20 cellular contexts compared by ENCODE assay signal in the genomic region with DNA sequence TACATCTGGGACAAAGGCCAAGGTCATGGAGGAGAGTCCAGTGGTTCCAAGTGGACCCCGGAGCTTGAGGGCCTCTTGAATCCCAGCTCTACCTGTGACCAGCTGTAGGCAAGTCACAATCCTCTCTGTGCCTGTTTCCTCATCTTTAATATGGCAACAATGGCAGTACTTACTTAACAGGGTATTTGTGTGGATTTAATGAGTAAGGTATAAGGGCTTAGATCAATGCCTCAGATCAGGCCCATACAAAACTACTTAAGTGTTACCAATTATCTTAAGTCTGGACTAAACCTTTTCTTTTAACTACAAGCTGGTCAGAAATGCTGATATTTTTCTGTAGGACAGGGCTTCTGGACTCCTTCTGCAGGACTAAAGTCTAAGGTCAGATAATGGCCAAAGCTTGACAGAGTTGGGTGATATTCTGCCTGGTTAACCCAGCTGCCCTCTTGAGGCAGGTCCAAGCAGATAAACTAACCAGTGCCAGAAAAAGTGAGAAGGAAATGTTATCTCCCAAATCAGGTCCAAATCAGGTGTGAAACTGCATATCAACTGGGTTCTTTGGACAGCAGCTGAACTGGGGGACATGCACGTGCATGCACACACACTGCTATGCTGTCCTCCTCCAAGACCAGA. TPM values are rescaled to one million over a fixed set of nuclear protein-coding genes. Genes with fewer than 3 reads are reported as not detected.
DNase-seq lines count a peak whose midpoint lies in the region; ATAC-seq and TF ChIP-seq lines count a peak whose summit lies in the region.
"Had no signal": no experiment of that assay in that cellular context is flagged by ENCODE, and none has a peak within 500 bp of the region (broad histone marks: within the 10 kb centered on the region; RNA-seq: fewer than 3 reads in every experiment).

No MANE protein-coding gene starts in this region.

- H3K4me3 Mint-ChIP-seq in Caco-2 (ENCODE audit: unreplicated experiment): peak overlapping the region; percentile 76
- peak overlapping the region; percentile 76 for H3K4me3 Mint-ChIP-seq in endodermal cell
- peak overlapping the region; percentile 75 for H3K4me3 Mint-ChIP-seq in mesothelial cell of epicardium
- H3K4me3 Mint-ChIP-seq: activated CD4-positive, alpha-beta memory T cell treated with anti-CD3 and anti-CD28 coated beads for 36 hours; HFFc6; natural killer cell had no signal

- H3K27me3 Mint-ChIP-seq in Caco-2 (ENCODE audit: insufficient read depth, unreplicated experiment) (peaks cover 2% of the 10 kb centered on the region), endodermal cell (ENCODE audit: insufficient read depth) (peaks cover 15% of the 10 kb centered on the region), mesothelial cell of epicardium (ENCODE audit: low read depth) (peaks cover 8% of the 10 kb centered on the region)

- H3K27ac Mint-ChIP-seq in Caco-2 (ENCODE audit: unreplicated experiment) (no peak overlapping the region), endodermal cell (no peak overlapping the region), mesothelial cell of epicardium (no peak overlapping the region)
- H3K27ac Mint-ChIP-seq: activated CD4-positive, alpha-beta memory T cell treated with anti-CD3 and anti-CD28 coated beads for 36 hours; activated naive CD8-positive, alpha-beta T cell; activated T-cell treated with anti-CD3 and anti-CD28 coated beads, Interleukin-2, amount 50 U/mL, for 72 hours; HFFc6; natural killer cell had no signal

- POLR2A ChIA-PET in Caco-2 (lab: Charles Lee): no interaction called here

- H3K4me1 ChIP-seq in Caco-2: peaks cover 19% of the 10 kb centered on the region
- H3K4me1 ChIP-seq in endodermal cell (ENCODE audit: control insufficient read depth, insufficient read depth, low read length): peaks cover 8% of the 10 kb centered on the region
- peaks cover 11 to 26% of the 10 kb centered on the region in 2 donors for H3K4me1 ChIP-seq in uterus
- peaks cover 24 to 81% (median 70%) of the 10 kb centered on the region in 4 donors for H3K4me1 ChIP-seq in esophagus muscularis mucosa

- H3K4me1 Mint-ChIP-seq in Caco-2 (ENCODE audit: low read depth, unreplicated experiment) (peaks cover 27% of the 10 kb centered on the region), endodermal cell (peaks cover 30% of the 10 kb centered on the region), mesothelial cell of epicardium (peaks cover 60% of the 10 kb centered on the region)

- H3K36me3 Mint-ChIP-seq in Caco-2 (ENCODE audit: insufficient read depth, unreplicated experiment) (peaks cover 9% of the 10 kb centered on the region), endodermal cell (ENCODE audit: low read depth) (peaks cover 3% of the 10 kb centered on the region), mesothelial cell of epicardium (peaks cover 2% of the 10 kb centered on the region)
- H3K36me3 Mint-ChIP-seq: activated CD4-positive, alpha-beta memory T cell treated with anti-CD3 and anti-CD28 coated beads for 36 hours; activated naive CD8-positive, alpha-beta T cell; natural killer cell had no signal

- BruUV-seq in Caco-2 (replicated peaks; lab: Mats Ljungman, UMichigan): TSS peak; percentile 47

- TF ChIP-seq EP300 in esophagus muscularis mucosa (IDR thresholded peaks at IDR 0.05): no peak

- TF ChIP-seq CTCF in Caco-2 (IDR thresholded peaks at IDR 0.05; ENCODE audit: insufficient read depth in 1 of 2, low read depth in 1 of 2, low read length in 1 of 2, severe bottlenecking in 1 of 2, unreplicated experiment in 1 of 2) (peak in 1 of 2 experiments; percentile 57), LNCaP clone FGC (IDR thresholded peaks at IDR 0.05; ENCODE audit: control insufficient read depth, extremely low read depth, insufficient read depth) (0 out of 2 replicates have a peak, but pooled peaks have one; percentile 2), endodermal cell (conservative IDR thresholded peaks at IDR 0.05) (peak; percentile 58), mesothelial cell of epicardium (IDR thresholded peaks at IDR 0.05; ENCODE audit: unreplicated experiment) (no peak), uterus (IDR thresholded peaks at IDR 0.05) (peak in 1 of 4 experiments; percentile 11), esophagus muscularis mucosa (IDR thresholded peaks at IDR 0.05) (peak in 1 of 3 experiments; percentile 12)

- H3K9me3 ChIP-seq in Caco-2: no peaks in the 10 kb centered on the region
- H3K9me3 ChIP-seq in endodermal cell (ENCODE audit: control insufficient read depth, low read length): no peaks in the 10 kb centered on the region
- no peaks in the 10 kb centered on the region for H3K9me3 ChIP-seq in uterus
- H3K9me3 ChIP-seq in esophagus muscularis mucosa: no peaks in the 10 kb centered on the region

- H3K9me3 Mint-ChIP-seq in Caco-2 (ENCODE audit: unreplicated experiment) (no peaks in the 10 kb centered on the region), endodermal cell (no peaks in the 10 kb centered on the region), mesothelial cell of epicardium (no peaks in the 10 kb centered on the region)
- H3K9me3 Mint-ChIP-seq: activated CD4-positive, alpha-beta memory T cell treated with anti-CD3 and anti-CD28 coated beads for 36 hours; activated T-cell treated with anti-CD3 and anti-CD28 coated beads, Interleukin-2, amount 50 U/mL, for 72 hours; HFFc6; natural killer cell had no signal

- H3K27ac ChIP-seq in endodermal cell (ENCODE audit: low read depth, low read length) (no peak overlapping the region), uterus (peak overlapping the region in 1 of 2 donors; percentile 88), esophagus muscularis mucosa (replicated peaks in 1 of 4) (no peak overlapping the region)
- H3K27ac ChIP-seq: brain microvascular endothelial cell had no signal

- CTCF ChIA-PET in Caco-2 (lab: Charles Lee): interaction anchor here (1.3 to 1.8 kb wide), 4 partner anchors 58 to 547 kb away, joined by 3 to 10 read pairs (median 4); no protein-coding TSS in a partner anchor

- 80 to 81% methylated on average over 2 of the region's 2 CpGs for WGBS in endodermal cell (ENCODE audit: insufficient coverage in 1 of 2, insufficient read length in 1 of 2), 2 experiments
- WGBS in esophagus muscularis mucosa: 83% methylated on average over 2 of the region's 2 CpGs

- H3K9ac ChIP-seq in endodermal cell (ENCODE audit: extremely low read depth, low read length, poor library complexity, severe bottlenecking): no peak overlapping the region

- DNase-seq in Caco-2 (peak in 1 of 2 experiments; percentile 30), LNCaP clone FGC (ENCODE audit: low read depth) (no peak), endodermal cell (no peak), mesothelial cell of epicardium (ENCODE audit: low spot score in 2 of 2, unreplicated experiment in 2 of 2) (no peak), hypothalamus (lab: John Stamatoyannopoulos, UW) (no peak), left cardiac atrium (no peak), uterus (no peak), esophagus muscularis mucosa (ENCODE audit: extremely low spot score) (no peak)
- DNase-seq: activated CD4-positive, alpha-beta memory T cell treated with anti-CD3 and anti-CD28 coated beads for 36 hours; activated T-cell treated with anti-CD3 and anti-CD28 coated beads, Interleukin-2, amount 50 U/mL, for 72 hours; brain microvascular endothelial cell; GF-D8; HFFc6; MV-4-11; natural killer cell; NCI-H2081 treated with DMSO at 0.1 percent for 48 hours; NCI-H526 treated with DMSO at 0.1 percent for 48 hours; right cardiac atrium; stimulated activated CD4-positive, alpha-beta T cell treated with anti-CD3 and anti-CD28 coated beads, Interleukin-2, amount 100 ng/mL, for 24 hours had no signal

- intact Hi-C loops in Caco-2 (cut with micrococcal nuclease; ENCODE audit: unreplicated experiment) (loop anchor here (1.0 to 10.0 kb wide), 3 partner anchors 58 to 172 kb away; no protein-coding TSS in a partner anchor), left cardiac atrium (cut with DNase I) (loop anchor here in 1 of 2 donors (5.0 kb wide), 1 partner anchor 101 kb away; no protein-coding TSS in a partner anchor), uterus (cut with DNase I; ENCODE audit: low total_unique reads) (loop anchor here (5.0 to 10.0 kb wide), 4 partner anchors 56 to 842 kb away; no protein-coding TSS in a partner anchor), esophagus muscularis mucosa (cut with DNase I) (loop anchor here (5.0 to 10.0 kb wide), 3 partner anchors 56 to 402 kb away; no protein-coding TSS in a partner anchor)

- H3K4me3 ChIP-seq in Caco-2 (ENCODE audit: low read depth, low read length): no peak overlapping the region
- H3K4me3 ChIP-seq in LNCaP clone FGC (ENCODE audit: low read depth, low read length): no peak overlapping the region
- peak overlapping the region; percentile 92 for H3K4me3 ChIP-seq in endodermal cell (ENCODE audit: low read length)
- H3K4me3 ChIP-seq in uterus: no peak overlapping the region
- H3K4me3 ChIP-seq in esophagus muscularis mucosa: peak overlapping the region in 2 of 4 donors; percentile 75 to 76

- no peak for ATAC-seq in left cardiac atrium
- ATAC-seq: activated T-cell treated with anti-CD3 and anti-CD28 coated beads, Interleukin-2, amount 50 U/mL, for 72 hours; natural killer cell; right cardiac atrium had no signal

- TF ChIP-seq POLR2A in uterus (IDR thresholded peaks at IDR 0.05) (no peak), esophagus muscularis mucosa (IDR thresholded peaks at IDR 0.05; ENCODE audit: low read depth) (no peak)

- H3K27me3 ChIP-seq in Caco-2 (replicated peaks; ENCODE audit: control insufficient read depth, insufficient read depth, low read length) (no peaks in the 10 kb centered on the region), endodermal cell (ENCODE audit: control insufficient read depth, insufficient read depth, low read length, poor library complexity, severe bottlenecking) (no peaks in the 10 kb centered on the region), uterus (no peaks in the 10 kb centered on the region), esophagus muscularis mucosa (no peaks in the 10 kb centered on the region)

- H3K36me3 ChIP-seq in Caco-2 (ENCODE audit: control insufficient read depth, insufficient read depth, low read length) (no peaks in the 10 kb centered on the region), endodermal cell (ENCODE audit: control insufficient read depth, insufficient read depth, low read length) (peaks cover 24% of the 10 kb centered on the region), uterus (no peaks in the 10 kb centered on the region), esophagus muscularis mucosa (no peaks in the 10 kb centered on the region)
- H3K36me3 ChIP-seq: brain microvascular endothelial cell had no signal

RNA-seq across cellular contexts. Expression of gene SULF2, which starts 2.2 kb away (rescaled TPM):
- total RNA-seq in Caco-2 (2022): 48.6 and 66.1 TPM in 2 replicates
- total RNA-seq in endodermal cell: 100 to 1,000 TPM in 1 of 2 donors, 10 to 100 TPM in 1; 75.7 to 146 TPM
- 55.0 TPM for polyA plus RNA-seq in endodermal cell (2013, experiment 1 of 2)
- polyA plus RNA-seq in endodermal cell (2013, experiment 2 of 2): 66.7 TPM
- 65.2 to 77.0 TPM (median 65.2 TPM) in 3 replicates for total RNA-seq in mesothelial cell of epicardium
- 10 to 100 TPM; 37.2 to 55.1 TPM for total RNA-seq in left cardiac atrium
- 100 to 1,000 TPM in 2 of 4 donors, 10 to 100 TPM in 2; 95.9 to 558 (median 213) TPM for total RNA-seq in uterus
- 100 to 1,000 TPM in 3 of 4 donors, 10 to 100 TPM in 1; 78.7 to 243 (median 138) TPM for total RNA-seq in esophagus muscularis mucosa
